Comparison of ENCODE assay signal across 8 cellular contexts in the genomic region with DNA sequence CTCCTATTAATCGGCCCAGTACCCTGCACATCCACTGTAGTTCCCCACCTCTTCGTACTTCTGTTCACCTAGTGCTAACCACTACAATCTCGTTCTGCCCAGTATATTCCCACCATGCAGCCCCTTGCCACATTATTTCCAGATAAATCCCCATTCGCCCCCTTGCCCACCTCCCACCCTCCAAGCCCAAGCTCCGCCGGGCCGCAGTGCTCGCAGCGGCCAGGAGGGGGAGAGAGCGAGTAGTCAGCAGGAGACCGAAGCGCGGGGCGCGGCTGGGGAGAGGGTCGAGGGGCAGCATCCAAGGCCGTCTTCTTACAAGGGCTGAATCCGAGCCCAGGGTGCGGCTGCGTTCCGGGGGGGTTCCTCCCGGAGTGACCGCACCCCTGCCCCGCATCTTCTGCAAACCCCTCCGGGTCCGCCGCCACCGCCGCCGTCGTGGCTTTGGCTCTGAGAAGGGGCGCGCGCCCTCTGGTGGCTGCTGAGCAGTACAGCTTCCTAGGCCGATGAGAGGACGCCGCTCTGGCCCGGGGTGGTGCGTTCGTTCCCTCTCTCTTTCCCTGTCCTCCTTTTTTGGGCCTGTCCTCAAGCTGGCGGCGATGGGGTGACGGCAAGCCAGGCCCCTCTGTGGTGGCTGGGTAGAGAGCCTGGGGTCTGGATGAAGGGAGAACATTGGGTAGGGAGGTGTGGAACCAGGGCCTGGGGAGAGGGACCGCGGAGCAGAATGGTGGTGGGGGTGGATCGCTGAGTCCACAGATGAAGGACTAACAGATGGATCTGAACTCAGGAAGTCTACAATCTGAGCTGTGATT. TPM values are rescaled to one million over a fixed set of nuclear protein-coding genes. Genes with fewer than 3 reads are reported as not detected.
DNase-seq lines count a peak whose midpoint lies in the region; ATAC-seq and TF ChIP-seq lines count a peak whose summit lies in the region.

No MANE protein-coding gene starts in this region.

- H3K27ac Mint-ChIP-seq in IgD-negative memory B cell, result peak overlapping the region in 2 of 3 donors; percentile 37 to 86
- no peak overlapping the region for H3K27ac Mint-ChIP-seq in activated naive CD4-positive, alpha-beta T cell treated with anti-CD3 and anti-CD28 coated beads, Interleukin-2, amount 50 U/mL, for 72 hours

- no peaks in the 10 kb centered on the region for H3K36me3 Mint-ChIP-seq in IgD-negative memory B cell
- no peaks in the 10 kb centered on the region for H3K36me3 Mint-ChIP-seq in activated naive CD4-positive, alpha-beta T cell treated with anti-CD3 and anti-CD28 coated beads, Interleukin-2, amount 50 U/mL, for 72 hours

- no peak for TF ChIP-seq POLR2A in ovary (IDR thresholded peaks at IDR 0.05)

- H3K9me3 ChIP-seq in ovary (no peaks in the 10 kb centered on the region), tibial artery (no peaks in the 10 kb centered on the region)

- peak overlapping the region; percentile 61 for H3K4me3 ChIP-seq in ovary
- peak overlapping the region; percentile 46 to 64 for H3K4me3 ChIP-seq in tibial artery

- in situ Hi-C loops in SK-MEL-5 (cut with HindIII; ENCODE audit: low pct_unique_long_range_greater_than_20kb, low sequenced_read_pairs), result no loop called here

- H3K27me3 ChIP-seq in ovary (no peaks in the 10 kb centered on the region), tibial artery (peaks cover 0 to 19% of the 10 kb centered on the region in 2 donors)

- TF ChIP-seq CTCF in ovary (IDR thresholded peaks at IDR 0.05), result peak in 2 of 3 donors; percentile 100
- TF ChIP-seq CTCF in tibial artery (IDR thresholded peaks at IDR 0.05), result peak; percentile 98 to 99

- no peaks in the 10 kb centered on the region for H3K36me3 ChIP-seq in ovary
- H3K36me3 ChIP-seq in tibial artery, result no peaks in the 10 kb centered on the region

- peaks cover 6 to 19% (median 7%) of the 10 kb centered on the region in 3 donors for H3K4me1 Mint-ChIP-seq in IgD-negative memory B cell

- no peak for TF ChIP-seq EP300 in ovary (IDR thresholded peaks at IDR 0.05)

- DNase-seq in DMS114 treated with DMSO at 0.1 percent for 48 hours (lab: John Stamatoyannopoulos, UW; ENCODE audit: unreplicated experiment) (peak; percentile 84), SK-MEL-5 (ENCODE audit: low read depth, low spot score) (peak; percentile 77), head of caudate nucleus (peak; percentile 59 to 92 (median 84)), ovary (peak; percentile 75 to 88 (median 83)), tibial artery (peak; percentile 61 to 87)
- peak; percentile 86 to 90 for DNase-seq in activated naive CD4-positive, alpha-beta T cell treated with anti-CD3 and anti-CD28 coated beads, Interleukin-2, amount 50 U/mL, for 72 hours (ENCODE audit: low spot score in 2 of 2)

- no peaks in the 10 kb centered on the region for H3K9me3 Mint-ChIP-seq in IgD-negative memory B cell
- H3K9me3 Mint-ChIP-seq in activated naive CD4-positive, alpha-beta T cell treated with anti-CD3 and anti-CD28 coated beads, Interleukin-2, amount 50 U/mL, for 72 hours, result no peaks in the 10 kb centered on the region

- H3K27ac ChIP-seq in ovary (no peak overlapping the region), tibial artery (peak overlapping the region in 1 of 2 donors; percentile 46)

- peak overlapping the region; percentile 73 to 88 (median 75) for H3K4me3 Mint-ChIP-seq in IgD-negative memory B cell

- ATAC-seq in GM21526 (IDR thresholded peaks at IDR 0.05; ENCODE audit: low FRiP score, unreplicated experiment), result peak; percentile 68
- ATAC-seq in activated naive CD4-positive, alpha-beta T cell treated with anti-CD3 and anti-CD28 coated beads, Interleukin-2, amount 50 U/mL, for 72 hours, result peak; percentile 89

- intact Hi-C loops in head of caudate nucleus (cut with DNase I), result loop anchor here (1.0 to 10.0 kb wide), 3 partner anchors 68 to 341 kb away; no protein-coding TSS in a partner anchor
- intact Hi-C loops in ovary (cut with DNase I), result loop anchor here (2.0 to 10.0 kb wide), 7 partner anchors 58 to 341 kb away; no protein-coding TSS in a partner anchor
- intact Hi-C loops in tibial artery (cut with DNase I; ENCODE audit: low total_unique reads), result loop anchor here (2.0 to 10.0 kb wide), 2 partner anchors 71 to 133 kb away; no protein-coding TSS in a partner anchor

- WGBS in ovary, 3 donors, result 8 to 10% (median 9%) methylated on average over 45 to 46 of the region's 46 CpGs

- peaks cover 17% of the 10 kb centered on the region for H3K27me3 Mint-ChIP-seq in IgD-negative memory B cell

- H3K4me1 ChIP-seq in ovary (ENCODE audit: insufficient read depth) (no peaks in the 10 kb centered on the region), tibial artery (peaks cover 0 to 17% (median 13%) of the 10 kb centered on the region in 4 donors)

RNA-seq across cellular contexts. Expression of a gene that starts 30.0 kb away (rescaled TPM):
- not detected for polyA plus RNA-seq in IgD-negative memory B cell
- total RNA-seq in SK-MEL-5 (2014; rRNA removed; shearing (Covaris generic)), result 0.08 TPM in 2 replicates
- 0.43 and 0.72 TPM in 2 replicates for polyA plus RNA-seq in SK-MEL-5 (2015; cell fraction: cytosol; rRNA removed)
- polyA plus RNA-seq in SK-MEL-5 (2015; cell fraction: nucleus; rRNA removed), result 1.5 and 2.1 TPM in 2 replicates
- total RNA-seq in activated naive CD4-positive, alpha-beta T cell treated with anti-CD3 and anti-CD28 coated beads, Interleukin-2, amount 50 U/mL, for 72 hours, result not detected
- total RNA-seq in ovary, result under 1 TPM in 5 of 7 donors, not detected in 2; 0.05 to 0.37 (median 0.13) TPM
- under 1 TPM; 0.10 to 0.12 TPM for polyA plus RNA-seq in ovary

Comparison
In these comparisons a context has a peak if more than half of its experiments do, and no peak if none do; other contexts are left out.
1. H3K27ac Mint-ChIP-seq: peak in IgD-negative memory B cell (2 of 3); none in activated naive CD4-positive, alpha-beta T cell treated with anti-CD3 and anti-CD28 coated beads, Interleukin-2, amount 50 U/mL, for 72 hours (0 of 2).
2. Peak in every context shown above with its lines, with median percentiles within 50 percentile points of each other: DNase-seq.